27 cellular contexts compared by ENCODE assay signal in genomic region chr12:105626653-105627052, GRCh38.
"Had no signal": no experiment of that assay in that cellular context is flagged by ENCODE, and none has a peak within 500 bp of the region (broad histone marks: within the 10 kb centered on the region; RNA-seq: fewer than 3 reads in every experiment).

No MANE protein-coding gene starts in this region.

- H3K27me3 ChIP-seq: dorsolateral prefrontal cortex, esophagus squamous epithelium, gastrocnemius medialis, heart right ventricle, left lung had no signal

- H3K36me3 ChIP-seq: esophagus squamous epithelium, gastrocnemius medialis, heart right ventricle, left lung, lower lobe of right lung had no signal

- H3K4me3 ChIP-seq: coronary artery, dorsolateral prefrontal cortex, esophagus squamous epithelium, gastrocnemius medialis, heart right ventricle, left lung, lower lobe of right lung had no signal

- H3K4me1 ChIP-seq: gastrocnemius medialis, heart right ventricle, left lung, lower lobe of right lung had no signal

- ATAC-seq: esophagus mucosa; gastrocnemius medialis; heart right ventricle; left cardiac atrium; left lung; left ventricle myocardium superior; lower lobe of right lung; naive thymus-derived CD4-positive, alpha-beta T cell had no signal

- H3K27ac ChIP-seq: coronary artery, dorsolateral prefrontal cortex, epithelial cell of prostate, esophagus squamous epithelium, gastrocnemius medialis, heart right ventricle, left lung, lower lobe of right lung had no signal

- DNase-seq: dermis blood vessel endothelial cell; dorsolateral prefrontal cortex; effector CD4-positive, alpha-beta T cell; effector memory CD4-positive, alpha-beta T cell; erythroblast; esophagus squamous epithelium; foreskin fibroblast; foreskin melanocyte; gastrocnemius medialis; glutamatergic neuron; head of caudate nucleus; heart right ventricle; hippocampal formation; left cardiac atrium; left lung; left ventricle myocardium superior; lower lobe of right lung; mesenchymal stem cell; midbrain; naive thymus-derived CD4-positive, alpha-beta T cell had no signal

- FAIRE-seq: colon, endometrium, islet of Langerhans, keratinocyte had no signal
